In the genomic region with DNA sequence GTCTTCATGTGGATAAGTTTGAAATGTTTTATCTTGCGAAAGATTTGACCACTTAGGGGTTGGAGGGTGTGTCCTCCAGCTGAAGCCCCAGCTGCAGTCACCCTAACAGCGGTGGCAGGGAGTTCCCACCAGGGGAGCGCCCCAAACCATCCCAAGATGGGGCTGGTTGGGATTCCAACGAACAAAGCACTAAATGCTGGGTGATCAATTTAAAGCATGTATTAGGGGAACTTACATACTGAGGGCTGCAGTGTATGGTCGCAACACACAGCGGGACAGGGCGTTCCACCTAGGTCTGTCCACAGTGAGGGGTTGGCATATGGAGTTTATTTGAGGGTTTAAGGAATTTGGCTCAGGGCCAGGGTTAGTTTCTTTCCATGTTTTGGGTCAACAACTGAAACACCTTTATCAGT, we compare ENCODE assay signal across 16 cellular contexts. TPM values are rescaled to one million over a fixed set of nuclear protein-coding genes. Genes with fewer than 3 reads are reported as not detected.
DNase-seq lines count a peak whose midpoint lies in the region; ATAC-seq, FAIRE-seq and TF ChIP-seq lines count a peak whose summit lies in the region.
"Had no signal": no experiment of that assay in that cellular context is flagged by ENCODE, and none has a peak within 500 bp of the region (broad histone marks: within the 10 kb centered on the region; RNA-seq: fewer than 3 reads in every experiment).

No MANE protein-coding gene starts in this region.

- H3K36me3 ChIP-seq in OCI-LY1 (ENCODE audit: insufficient read depth, low read length) (peaks cover 4% of the 10 kb centered on the region; the same call in 1 of the 2 replicates), smooth muscle cell (ENCODE audit: low read depth) (no peaks in the 10 kb centered on the region), pancreas (peaks cover 0 to 19% (median 9%) of the 10 kb centered on the region in 3 donors)
- H3K36me3 ChIP-seq: HAP-1 had no signal

- H3K27me3 ChIP-seq in OCI-LY1 (ENCODE audit: insufficient read depth, low read length) (no peaks in the 10 kb centered on the region), smooth muscle cell (ENCODE audit: low read depth) (no peaks in the 10 kb centered on the region), pancreas (no peaks in the 10 kb centered on the region)

- DNase-seq in NCI-H82 (lab: John Stamatoyannopoulos, UW) (peak; percentile 32), NCI-H82 treated with DMSO at 0.1 percent for 48 hours (lab: John Stamatoyannopoulos, UW; ENCODE audit: unreplicated experiment) (no peak), epithelial cell of esophagus (ENCODE audit: low read depth) (no peak), smooth muscle cell (lab: John Stamatoyannopoulos, UW; ENCODE audit: unreplicated experiment) (no peak), NCI-H524 treated with DMSO at 0.1 percent for 48 hours (lab: John Stamatoyannopoulos, UW) (no peak), pancreas (no peak), hepatic stellate cell (ENCODE audit: low spot score) (no peak)
- DNase-seq: activated naive CD8-positive, alpha-beta T cell treated with anti-CD3 and anti-CD28 coated beads for 36 hours; Karpas-422; NCI-H345; SHP77; stimulated activated CD4-positive, alpha-beta T cell treated with anti-CD3 and anti-CD28 coated beads, Interleukin-4, amount 100 ng/mL, for 24 hours had no signal

- H3K4me1 ChIP-seq in OCI-LY1 (ENCODE audit: insufficient read depth, low read length, severe bottlenecking) (peaks cover 45% of the 10 kb centered on the region), smooth muscle cell (ENCODE audit: low read depth) (no peaks in the 10 kb centered on the region), pancreas (no peaks in the 10 kb centered on the region)
- H3K4me1 ChIP-seq: A549, HAP-1, parathyroid adenoma had no signal

- H3K27ac ChIP-seq in OCI-LY1 (ENCODE audit: low read depth, low read length, poor library complexity, severe bottlenecking) (no peak overlapping the region), smooth muscle cell (ENCODE audit: low read depth) (no peak overlapping the region), pancreas (no peak overlapping the region)
- H3K27ac ChIP-seq: A549, parathyroid adenoma had no signal

- peak; percentile 22; the same call in 1 of the 2 replicates for TF ChIP-seq CTCF in OCI-LY1 (IDR thresholded peaks at IDR 0.05; ENCODE audit: low read length)
- TF ChIP-seq CTCF in epithelial cell of esophagus (IDR thresholded peaks at IDR 0.05; ENCODE audit: insufficient read depth, low read depth, low read length, missing control alignments) = peak; percentile 9
- TF ChIP-seq CTCF in smooth muscle cell (IDR thresholded peaks at IDR 0.05; ENCODE audit: borderline replicate concordance, insufficient read depth, poor library complexity, severe bottlenecking) = peak; percentile 20
- TF ChIP-seq CTCF in pancreas (IDR thresholded peaks at IDR 0.05) = no peak

- H3K9me2 ChIP-seq in OCI-LY1 (ENCODE audit: low read depth, low read length) = no peaks in the 10 kb centered on the region

- H3K79me2 ChIP-seq in OCI-LY1 (ENCODE audit: insufficient read depth, low read length) = no peaks in the 10 kb centered on the region
- no peaks in the 10 kb centered on the region for H3K79me2 ChIP-seq in smooth muscle cell (ENCODE audit: low read depth)
- H3K79me2 ChIP-seq: parathyroid adenoma had no signal

- no peak overlapping the region for H3K4me2 ChIP-seq in OCI-LY1 (ENCODE audit: low read length)
- H3K4me2 ChIP-seq in smooth muscle cell = no peak overlapping the region
- H3K4me2 ChIP-seq: A549 had no signal

- H3F3A ChIP-seq in OCI-LY1 (ENCODE audit: insufficient read depth, low read length) (no peaks in the 10 kb centered on the region), smooth muscle cell (ENCODE audit: low read depth) (peaks cover 10% of the 10 kb centered on the region)

- no peak overlapping the region for H3K9ac ChIP-seq in OCI-LY1 (ENCODE audit: low read length)
- H3K9ac ChIP-seq in smooth muscle cell (ENCODE audit: low read depth) = no peak overlapping the region
- H3K9ac ChIP-seq: parathyroid adenoma had no signal

- H2AFZ ChIP-seq in OCI-LY1 (ENCODE audit: low read length) (no peak overlapping the region), smooth muscle cell (ENCODE audit: low read depth) (no peak overlapping the region)
- H2AFZ ChIP-seq: parathyroid adenoma had no signal

- FAIRE-seq in pancreas (lab: Jason Lieb, UNC) = no peak
- FAIRE-seq: A549 had no signal

- intact Hi-C loops in pancreas (cut with DNase I) = no loop called here

- 88% methylated on average over 7 of the region's 7 CpGs for WGBS in smooth muscle cell (ENCODE audit: low lambda C conversion rate)
- WGBS in pancreas, 2 donors = 89 to 95% methylated on average over 7 of the region's 7 CpGs

- no peak for ATAC-seq in pancreas
- ATAC-seq: A549 had no signal

- H3K9me3 ChIP-seq in OCI-LY1 (ENCODE audit: low read length) (no peaks in the 10 kb centered on the region), smooth muscle cell (replicated peaks; ENCODE audit: low read depth) (no peaks in the 10 kb centered on the region), pancreas (no peaks in the 10 kb centered on the region)
- H3K9me3 ChIP-seq: A549, HAP-1 had no signal

- H4K20me1 ChIP-seq in OCI-LY1 (ENCODE audit: insufficient read depth, low read length) (no peaks in the 10 kb centered on the region), smooth muscle cell (ENCODE audit: low read depth) (no peaks in the 10 kb centered on the region)

- H3K4me3 ChIP-seq in OCI-LY1 (ENCODE audit: low read depth, low read length, poor library complexity, severe bottlenecking) (no peak overlapping the region), epithelial cell of esophagus (ENCODE audit: low read length) (no peak overlapping the region), smooth muscle cell (no peak overlapping the region), pancreas (no peak overlapping the region)
- H3K4me3 ChIP-seq: A549, HAP-1 had no signal

RNA-seq across cellular contexts. Expression of a gene that starts 26.3 kb away (rescaled TPM):
- total RNA-seq in smooth muscle cell = 18.0 and 19.4 TPM in 2 replicates
- 14.6 and 15.0 TPM in 2 replicates for polyA plus RNA-seq in smooth muscle cell
- total RNA-seq in pancreas = 10 to 100 TPM in 2 of 6 donors, 1 to 10 TPM in 4; 4.7 to 14.3 (median 6.9) TPM
- polyA plus RNA-seq in pancreas = 10 to 100 TPM in 1 of 2 donors, 1 to 10 TPM in 1; 8.4 to 14.1 TPM

RNA-seq across cellular contexts. Expression of a gene that starts 43.9 kb away (rescaled TPM):
- total RNA-seq in smooth muscle cell (0.13 TPM in 1 of 2 replicates, not detected in the other), pancreas (1 to 10 TPM in 5 of 6 donors, under 1 TPM in 1; 0.94 to 2.4 (median 1.8) TPM)
- polyA plus RNA-seq in smooth muscle cell (0.16 TPM in 1 of 2 replicates, not detected in the other), pancreas (1 to 10 TPM; 2.3 to 5.0 TPM)

Comparison
In these comparisons a context has a peak if more than half of its experiments do, and no peak if none do; other contexts are left out.
1. CTCF ChIP-seq: peak in OCI-LY1 (single experiment), epithelial cell of esophagus (single experiment) and smooth muscle cell (single experiment); none in pancreas (0 of 4).